ENCODE assay signal across 9 cellular contexts in the genomic region with DNA sequence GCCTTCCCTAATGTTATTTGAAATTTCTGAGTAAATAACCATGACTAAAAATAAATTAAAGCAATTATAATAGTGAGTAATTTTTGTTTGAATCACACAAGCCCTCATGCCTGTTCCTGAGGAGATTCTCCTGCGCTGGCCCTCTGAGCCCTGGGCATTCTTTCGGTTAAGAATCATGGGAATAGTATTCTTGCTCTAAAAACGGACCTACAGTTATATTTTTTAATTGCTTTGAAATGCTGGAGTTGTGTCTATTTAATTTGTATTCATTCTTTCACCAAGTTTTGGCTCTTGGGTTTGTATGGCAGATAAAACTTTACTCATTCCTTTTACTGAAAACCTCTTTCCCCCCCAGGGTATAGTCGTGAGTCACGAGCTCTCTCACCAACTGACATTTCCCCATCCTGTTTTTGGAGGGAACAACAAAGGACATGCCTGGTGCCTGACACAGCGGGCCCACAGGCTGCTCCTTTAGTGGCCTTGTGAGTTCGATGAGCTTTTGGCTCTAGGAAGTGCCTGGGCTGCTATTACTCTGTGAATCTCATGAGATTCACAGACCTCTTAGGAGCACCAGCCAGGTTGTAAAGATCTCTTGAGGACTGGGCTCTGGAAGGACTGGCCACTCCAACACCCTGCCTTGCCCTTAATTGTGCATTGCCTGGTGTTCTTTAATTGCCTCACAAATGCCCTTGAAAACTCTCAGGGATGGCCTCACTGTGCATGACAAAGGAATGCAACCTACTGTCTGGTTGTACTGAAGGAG. TPM values are rescaled to one million over a fixed set of nuclear protein-coding genes. Genes with fewer than 3 reads are reported as not detected.
A peak's percentile ranks its signal among the peaks of the same experiment; 100 is the strongest.
DNase-seq lines count a peak whose midpoint lies in the region; ATAC-seq and TF ChIP-seq lines count a peak whose summit lies in the region.
"Had no signal": no experiment of that assay in that cellular context is flagged by ENCODE, and none has a peak within 500 bp of the region (broad histone marks: within the 10 kb centered on the region; RNA-seq: fewer than 3 reads in every experiment).

No MANE protein-coding gene starts in this region.

- no peak for ATAC-seq in HG03280 (IDR thresholded peaks at IDR 0.05; ENCODE audit: unreplicated experiment)

- peaks cover 30% of the 10 kb centered on the region for H3K4me1 Mint-ChIP-seq in neural progenitor cell

- H3K4me2 ChIP-seq in neural progenitor cell, result no peak overlapping the region

- H3K9me3 Mint-ChIP-seq in neural progenitor cell, result no peaks in the 10 kb centered on the region

- H3K27me3 ChIP-seq in neural progenitor cell, result no peaks in the 10 kb centered on the region

- H3K4me3 ChIP-seq in epithelial cell of esophagus (ENCODE audit: low read length) (no peak overlapping the region), neural progenitor cell (no peak overlapping the region)

- no peaks in the 10 kb centered on the region for H4K20me1 ChIP-seq in neural progenitor cell (ENCODE audit: low read depth)

- TF ChIP-seq CTCF in epithelial cell of esophagus (IDR thresholded peaks at IDR 0.05; ENCODE audit: insufficient read depth, low read depth, low read length, missing control alignments), result no peak
- no peak for TF ChIP-seq CTCF in neural progenitor cell (IDR thresholded peaks at IDR 0.05)

- H3K79me2 ChIP-seq in neural progenitor cell (ENCODE audit: low read depth), result no peaks in the 10 kb centered on the region

- no peak overlapping the region for H3K9ac ChIP-seq in neural progenitor cell

- peaks cover 24% of the 10 kb centered on the region for H3K4me1 ChIP-seq in neural progenitor cell

- H3K9me3 ChIP-seq in neural progenitor cell (ENCODE audit: low read depth), result no peaks in the 10 kb centered on the region

- H3K36me3 ChIP-seq in neural progenitor cell, result no peaks in the 10 kb centered on the region

- peak overlapping the region; percentile 85 for H3K27ac Mint-ChIP-seq in neural progenitor cell

- no peak overlapping the region for H3K27ac ChIP-seq in neural progenitor cell

- no peaks in the 10 kb centered on the region for H3K36me3 Mint-ChIP-seq in neural progenitor cell

- H3F3A ChIP-seq in neural progenitor cell (ENCODE audit: low read depth), result peaks cover 5% of the 10 kb centered on the region

- peaks cover 5% of the 10 kb centered on the region for H3K27me3 Mint-ChIP-seq in neural progenitor cell (ENCODE audit: insufficient read depth, low read depth)

- DNase-seq in COLO829 (ENCODE audit: low spot score) (peak; percentile 90), NCI-H69 (lab: John Stamatoyannopoulos, UW) (peak; percentile 43), epithelial cell of esophagus (ENCODE audit: low read depth) (peak; percentile 97), neural progenitor cell (ENCODE audit: low spot score) (peak; percentile 37), T-helper 1 cell (no peak), NCI-H82 (lab: John Stamatoyannopoulos, UW) (no peak), mucosa of gallbladder (ENCODE audit: low spot score) (no peak)
- DNase-seq: caudate nucleus had no signal

- peak overlapping the region; percentile 23 for H2AFZ ChIP-seq in neural progenitor cell (replicated peaks)

- no peak overlapping the region for H3K4me3 Mint-ChIP-seq in neural progenitor cell

RNA-seq across cellular contexts. Expression of gene DDR2, which starts 58.6 kb away (rescaled TPM):
- 0.69 and 0.74 TPM in 2 replicates for total RNA-seq in neural progenitor cell (ENCODE audit: low replicate concordance)
- 48.3 TPM for total RNA-seq in mucosa of gallbladder

Comparison
In these comparisons a context has a peak if more than half of its experiments do, and no peak if none do; other contexts are left out.
1. DNase-seq: peak in COLO829 (single experiment), NCI-H69 (single experiment), epithelial cell of esophagus (single experiment) and neural progenitor cell (single experiment); none in T-helper 1 cell (0 of 5), NCI-H82 (single experiment) and mucosa of gallbladder (single experiment).
2. RNA of gene DDR2, which starts 58.6 kb away (total RNA-seq): 48.3 TPM in mucosa of gallbladder (single experiment); 0.69 to 0.74 TPM in neural progenitor cell; every median in the first group is over 10 times any median in the second.